Comparison of ENCODE assay signal across 26 cellular contexts in the genomic region with DNA sequence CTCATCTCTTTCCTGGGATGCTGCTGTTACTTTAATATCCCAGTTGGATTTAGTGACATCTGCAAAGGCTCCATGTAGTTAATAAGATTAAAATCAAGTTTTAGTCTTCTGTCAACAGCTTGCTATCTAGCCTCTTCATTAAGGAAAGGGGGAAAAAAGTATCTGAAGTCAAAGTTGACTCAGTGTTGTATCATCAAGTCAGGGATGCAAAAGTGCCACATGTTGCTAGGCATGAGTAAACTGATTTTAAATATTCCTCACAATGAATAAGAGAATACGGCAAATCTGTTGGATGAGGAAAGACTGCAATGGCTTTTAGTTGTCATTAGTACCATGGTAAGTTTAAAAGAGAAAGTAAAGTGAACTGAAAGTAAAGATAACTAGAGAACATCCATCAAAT.
DNase-seq lines count a peak whose midpoint lies in the region; ATAC-seq and TF ChIP-seq lines count a peak whose summit lies in the region.
"Had no signal": no experiment of that assay in that cellular context is flagged by ENCODE, and none has a peak within 500 bp of the region (broad histone marks: within the 10 kb centered on the region; RNA-seq: fewer than 3 reads in every experiment).

No MANE protein-coding gene starts in this region.

- H3K4me3 ChIP-seq in ACC112 (ENCODE audit: low read depth, low read length), result peak overlapping the region; percentile 43
- no peak overlapping the region for H3K4me3 ChIP-seq in fibroblast of lung (replicated peaks in 1 of 4; ENCODE audit: control extremely low read depth in 1 of 4, insufficient read depth in 1 of 4, low read depth in 3 of 4, low read length in 4 of 4)
- no peak overlapping the region for H3K4me3 ChIP-seq in coronary artery
- H3K4me3 ChIP-seq: body of pancreas, esophagus squamous epithelium, right atrium auricular region, stomach had no signal

- H3K36me3 ChIP-seq in ACC112 (ENCODE audit: insufficient read depth, low read length) (no peaks in the 10 kb centered on the region), fibroblast of lung (ENCODE audit: control insufficient read depth, insufficient read depth, low read length) (no peaks in the 10 kb centered on the region)
- H3K36me3 ChIP-seq: esophagus squamous epithelium, right atrium auricular region, stomach had no signal

- no peaks in the 10 kb centered on the region for H3K27me3 Mint-ChIP-seq in CD4-positive, alpha-beta T cell
- no peaks in the 10 kb centered on the region for H3K27me3 Mint-ChIP-seq in stimulated activated memory B cell treated with anti-CD40 and anti-IgM and Interleukin-4, amounts not matched to agents 10 μg/mL and 1 μg/mL and 100 μg/mL, for 72 hours
- H3K27me3 Mint-ChIP-seq: activated CD4-positive, alpha-beta memory T cell treated with anti-CD3 and anti-CD28 coated beads, Interleukin-2, amount 10 ng/mL, durations not matched to agents 7 days and 5 days; IgD-negative memory B cell; naive thymus-derived CD4-positive, alpha-beta T cell; type B pancreatic cell had no signal

- no peaks in the 10 kb centered on the region for H3K9me3 ChIP-seq in fibroblast of lung (ENCODE audit: control insufficient read depth, insufficient read depth, low read depth, low read length)
- no peaks in the 10 kb centered on the region for H3K9me3 ChIP-seq in CD4-positive, alpha-beta T cell (ENCODE audit: control insufficient read depth, low read length)
- H3K9me3 ChIP-seq: body of pancreas, esophagus squamous epithelium, right atrium auricular region, stomach had no signal

- POLR2A ChIA-PET in CD4-positive, alpha-beta T cell (lab: Charles Lee), result no interaction called here

- H3K9me3 Mint-ChIP-seq in CD4-positive, alpha-beta T cell, result no peaks in the 10 kb centered on the region
- peaks cover 2% of the 10 kb centered on the region for H3K9me3 Mint-ChIP-seq in stimulated activated memory B cell treated with anti-CD40 and anti-IgM and Interleukin-4, amounts not matched to agents 10 μg/mL and 1 μg/mL and 100 μg/mL, for 72 hours
- H3K9me3 Mint-ChIP-seq: type B pancreatic cell had no signal

- ATAC-seq in CD4-positive, alpha-beta T cell (ENCODE audit: poor library complexity), result no peak
- no peak for ATAC-seq in stimulated activated memory B cell treated with anti-CD40 and anti-IgM and Interleukin-4, amounts not matched to agents 10 μg/mL and 1 μg/mL and 100 μg/mL, for 72 hours
- ATAC-seq: body of pancreas; left colon; naive thymus-derived CD4-positive, alpha-beta T cell had no signal

- peak overlapping the region; percentile 32 for H3K27ac ChIP-seq in ACC112 (ENCODE audit: low read depth, low read length)
- no peak overlapping the region for H3K27ac ChIP-seq in fibroblast of lung (ENCODE audit: insufficient read depth, low read length)
- no peak overlapping the region for H3K27ac ChIP-seq in coronary artery
- no peak overlapping the region for H3K27ac ChIP-seq in CD4-positive, alpha-beta T cell (ENCODE audit: low read depth, low read length)
- H3K27ac ChIP-seq: body of pancreas, esophagus squamous epithelium had no signal

- intact Hi-C loops in CD4-positive, alpha-beta T cell (cut with DNase I, micrococcal nuclease), result no loop called here

- H3K4me1 ChIP-seq in ACC112 (ENCODE audit: control insufficient read depth, insufficient read depth, low read length, unreplicated experiment) (peaks cover 15% of the 10 kb centered on the region), fibroblast of lung (ENCODE audit: control insufficient read depth, extremely low read depth, insufficient read depth, low read length) (no peaks in the 10 kb centered on the region)
- H3K4me1 ChIP-seq: body of pancreas, esophagus squamous epithelium, right atrium auricular region had no signal

- H3K79me2 ChIP-seq in ACC112 (ENCODE audit: control insufficient read depth, insufficient read depth, low read length, unreplicated experiment), result no peaks in the 10 kb centered on the region
- no peaks in the 10 kb centered on the region for H3K79me2 ChIP-seq in fibroblast of lung (ENCODE audit: control insufficient read depth, insufficient read depth, low read length)

- H3K9ac ChIP-seq in fibroblast of lung (ENCODE audit: insufficient read depth, low read length), result no peak overlapping the region

- no peaks in the 10 kb centered on the region for H3K4me1 Mint-ChIP-seq in CD4-positive, alpha-beta T cell (ENCODE audit: low read depth)
- H3K4me1 Mint-ChIP-seq in stimulated activated memory B cell treated with anti-CD40 and anti-IgM and Interleukin-4, amounts not matched to agents 10 μg/mL and 1 μg/mL and 100 μg/mL, for 72 hours, result no peaks in the 10 kb centered on the region
- H3K4me1 Mint-ChIP-seq: activated CD4-positive, alpha-beta memory T cell treated with anti-CD3 and anti-CD28 coated beads, Interleukin-2, amount 10 ng/mL, durations not matched to agents 7 days and 5 days; IgD-negative memory B cell; naive thymus-derived CD4-positive, alpha-beta T cell had no signal

- no peaks in the 10 kb centered on the region for H3K27me3 ChIP-seq in ACC112 (ENCODE audit: insufficient read depth, low read length)
- no peaks in the 10 kb centered on the region for H3K27me3 ChIP-seq in fibroblast of lung (ENCODE audit: control insufficient read depth, insufficient read depth, low read length)
- H3K27me3 ChIP-seq in CD4-positive, alpha-beta T cell (ENCODE audit: control insufficient read depth, insufficient read depth, low read length), result no peaks in the 10 kb centered on the region
- H3K27me3 ChIP-seq: body of pancreas, esophagus squamous epithelium, right atrium auricular region, stomach had no signal

- H3K4me3 Mint-ChIP-seq in CD4-positive, alpha-beta T cell, result no peak overlapping the region
- H3K4me3 Mint-ChIP-seq in stimulated activated memory B cell treated with anti-CD40 and anti-IgM and Interleukin-4, amounts not matched to agents 10 μg/mL and 1 μg/mL and 100 μg/mL, for 72 hours, result no peak overlapping the region
- H3K4me3 Mint-ChIP-seq: activated CD4-positive, alpha-beta memory T cell treated with anti-CD3 and anti-CD28 coated beads, Interleukin-2, amount 10 ng/mL, durations not matched to agents 7 days and 5 days; IgD-negative memory B cell; naive thymus-derived CD4-positive, alpha-beta T cell; type B pancreatic cell had no signal

- H3K4me2 ChIP-seq in fibroblast of lung (ENCODE audit: extremely low read depth, insufficient read depth, low read length), result peak overlapping the region; percentile 54

- peak; percentile 18 for DNase-seq in EL
- DNase-seq in NCI-H82 treated with DMSO at 0.1 percent for 48 hours (lab: John Stamatoyannopoulos, UW; ENCODE audit: unreplicated experiment), result peak; percentile 84
- peak; percentile 5 to 9 for DNase-seq in fibroblast of lung (ENCODE audit: low read depth in 2 of 2)
- no peak for DNase-seq in coronary artery (ENCODE audit: low spot score)
- no peak for DNase-seq in Ammon's horn (ENCODE audit: low spot score)
- DNase-seq in CD4-positive, alpha-beta T cell, result no peak
- DNase-seq: activated CD4-positive, alpha-beta memory T cell treated with anti-CD3 and anti-CD28 coated beads, Interleukin-2, amount 10 ng/mL, durations not matched to agents 7 days and 5 days; activated CD4-positive, CD25-positive, alpha-beta regulatory T cell; activated effector memory CD4-positive, alpha-beta T cell treated with anti-CD3 and anti-CD28 coated beads, Interleukin-2, amount 50 U/mL, for 16 hours; body of pancreas; esophagus squamous epithelium; glutamatergic neuron; H7; left colon; MM.1S; naive thymus-derived CD4-positive, alpha-beta T cell; NCI-H1436 treated with DMSO at 0.1 percent for 48 hours; NCI-H510A; occipital lobe; stomach; T1000 had no signal

- TF ChIP-seq CTCF in fibroblast of lung (conservative IDR thresholded peaks at IDR 0.05 in 1 of 2, IDR thresholded peaks at IDR 0.05 in 1 of 2; ENCODE audit: low read depth in 1 of 2, low read length in 2 of 2) (no peak), coronary artery (IDR thresholded peaks at IDR 0.05) (no peak)
- TF ChIP-seq CTCF in CD4-positive, alpha-beta T cell (IDR thresholded peaks at IDR 0.05), result no peak

- H3K36me3 Mint-ChIP-seq in CD4-positive, alpha-beta T cell (ENCODE audit: low read depth), result no peaks in the 10 kb centered on the region
- no peaks in the 10 kb centered on the region for H3K36me3 Mint-ChIP-seq in stimulated activated memory B cell treated with anti-CD40 and anti-IgM and Interleukin-4, amounts not matched to agents 10 μg/mL and 1 μg/mL and 100 μg/mL, for 72 hours
- H3K36me3 Mint-ChIP-seq: IgD-negative memory B cell; naive thymus-derived CD4-positive, alpha-beta T cell; type B pancreatic cell had no signal

- CTCF ChIA-PET in CD4-positive, alpha-beta T cell (lab: Charles Lee), result no interaction called here

- H4K20me1 ChIP-seq in fibroblast of lung (ENCODE audit: control insufficient read depth, extremely low read depth, insufficient read depth, low read length), result no peaks in the 10 kb centered on the region

- H3K27ac Mint-ChIP-seq in CD4-positive, alpha-beta T cell, result no peak overlapping the region
- H3K27ac Mint-ChIP-seq in stimulated activated memory B cell treated with anti-CD40 and anti-IgM and Interleukin-4, amounts not matched to agents 10 μg/mL and 1 μg/mL and 100 μg/mL, for 72 hours, result no peak overlapping the region
- H3K27ac Mint-ChIP-seq: activated CD4-positive, alpha-beta memory T cell treated with anti-CD3 and anti-CD28 coated beads, Interleukin-2, amount 10 ng/mL, durations not matched to agents 7 days and 5 days; IgD-negative memory B cell; naive thymus-derived CD4-positive, alpha-beta T cell; type B pancreatic cell had no signal

- peak overlapping the region; percentile 16 for H2AFZ ChIP-seq in ACC112 (ENCODE audit: low read length, unreplicated experiment)
- H2AFZ ChIP-seq in fibroblast of lung (ENCODE audit: low read length), result no peak overlapping the region

Comparison
In these comparisons a context has a peak if more than half of its experiments do, and no peak if none do; other contexts are left out.
1. DNase-seq: peak in EL (single experiment), NCI-H82 treated with DMSO at 0.1 percent for 48 hours (single experiment) and fibroblast of lung (2 of 2); none in coronary artery (single experiment), Ammon's horn (single experiment) and CD4-positive, alpha-beta T cell (0 of 10).